1 cellular context compared by ENCODE assay signal in the genomic region with DNA sequence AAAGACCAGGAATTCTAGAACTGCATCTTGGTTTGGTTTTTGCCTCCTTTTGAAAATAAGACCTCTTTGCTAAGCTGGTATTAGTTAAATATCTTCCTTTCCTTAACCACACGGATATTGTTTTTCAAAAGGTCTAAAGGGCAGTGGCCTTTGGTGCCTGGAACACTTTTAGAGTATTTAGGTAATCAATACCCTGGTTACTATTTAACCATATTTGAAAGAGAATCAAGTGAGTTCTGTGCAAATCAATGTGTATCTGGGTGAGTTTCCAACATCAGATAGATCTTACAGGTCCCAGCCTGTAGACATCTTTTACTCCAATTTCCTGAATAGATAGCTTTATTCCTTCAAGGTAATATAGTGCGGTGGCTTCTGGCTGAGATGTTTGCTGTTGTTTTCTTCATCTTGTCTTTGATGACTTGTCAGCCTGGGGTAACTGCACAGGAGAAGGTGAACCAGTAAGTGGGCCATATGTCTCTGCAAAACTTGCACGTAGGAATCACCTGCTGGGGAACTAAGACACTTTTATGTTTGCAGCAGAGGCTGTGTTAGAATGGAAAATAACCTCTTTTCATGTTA.
TF ChIP-seq lines count a peak whose summit lies in the region.

A gene (plus strand): TSS at position 277 of the 579 bp plus-strand sequence. CDS start 105 bp downstream, at position 382.

TF ChIP-seq in HepG2, 621 proteins besides CTCF, POLR2A, EP300 and RAD21 (continued from another document and continues in another):
- TF ChIP-seq, protein P1, sequence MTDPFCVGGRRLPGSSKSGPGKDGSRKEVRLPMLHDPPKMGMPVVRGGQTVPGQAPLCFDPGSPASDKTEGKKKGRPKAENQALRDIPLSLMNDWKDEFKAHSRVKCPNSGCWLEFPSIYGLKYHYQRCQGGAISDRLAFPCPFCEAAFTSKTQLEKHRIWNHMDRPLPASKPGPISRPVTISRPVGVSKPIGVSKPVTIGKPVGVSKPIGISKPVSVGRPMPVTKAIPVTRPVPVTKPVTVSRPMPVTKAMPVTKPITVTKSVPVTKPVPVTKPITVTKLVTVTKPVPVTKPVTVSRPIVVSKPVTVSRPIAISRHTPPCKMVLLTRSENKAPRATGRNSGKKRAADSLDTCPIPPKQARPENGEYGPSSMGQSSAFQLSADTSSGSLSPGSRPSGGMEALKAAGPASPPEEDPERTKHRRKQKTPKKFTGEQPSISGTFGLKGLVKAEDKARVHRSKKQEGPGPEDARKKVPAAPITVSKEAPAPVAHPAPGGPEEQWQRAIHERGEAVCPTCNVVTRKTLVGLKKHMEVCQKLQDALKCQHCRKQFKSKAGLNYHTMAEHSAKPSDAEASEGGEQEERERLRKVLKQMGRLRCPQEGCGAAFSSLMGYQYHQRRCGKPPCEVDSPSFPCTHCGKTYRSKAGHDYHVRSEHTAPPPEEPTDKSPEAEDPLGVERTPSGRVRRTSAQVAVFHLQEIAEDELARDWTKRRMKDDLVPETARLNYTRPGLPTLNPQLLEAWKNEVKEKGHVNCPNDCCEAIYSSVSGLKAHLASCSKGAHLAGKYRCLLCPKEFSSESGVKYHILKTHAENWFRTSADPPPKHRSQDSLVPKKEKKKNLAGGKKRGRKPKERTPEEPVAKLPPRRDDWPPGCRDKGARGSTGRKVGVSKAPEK (CRISPR knock-in tag; IDR thresholded peaks at IDR 0.05; ENCODE audit: borderline replicate concordance) = peak; percentile 69; the same call in 1 of the 2 replicates
- no peak for TF ChIP-seq RBAK (CRISPR knock-in tag; IDR thresholded peaks at IDR 0.05)
- peak; percentile 93; the same call in 1 of the 2 replicates for TF ChIP-seq HMG20A (CRISPR knock-in tag; IDR thresholded peaks at IDR 0.05; ENCODE audit: borderline replicate concordance)
- TF ChIP-seq ZEB1 (IDR thresholded peaks at IDR 0.05; ENCODE audit: insufficient replicate concordance, low read depth) = peak; percentile 62
- TF ChIP-seq KLF11 (CRISPR knock-in tag; IDR thresholded peaks at IDR 0.05) = 0 out of 2 replicates have a peak, but pooled peaks have one; percentile 37
- TF ChIP-seq ZNF3 (CRISPR knock-in tag; IDR thresholded peaks at IDR 0.05) = no peak
- peak; percentile 92 for TF ChIP-seq KAT2B (IDR thresholded peaks at IDR 0.05; ENCODE audit: borderline replicate concordance, low read depth, low read length)
- no peak for TF ChIP-seq ZNF780A (CRISPR knock-in tag; IDR thresholded peaks at IDR 0.05)
- 0 out of 2 replicates have a peak, but pooled peaks have one; percentile 57 for TF ChIP-seq CBFB (CRISPR knock-in tag; IDR thresholded peaks at IDR 0.05)
- no peak for TF ChIP-seq HOXA9 (CRISPR knock-in tag; IDR thresholded peaks at IDR 0.05; ENCODE audit: borderline replicate concordance)
- TF ChIP-seq ZBTB1 (CRISPR knock-in tag; IDR thresholded peaks at IDR 0.05; ENCODE audit: borderline replicate concordance) = no peak
- TF ChIP-seq, protein P2, sequence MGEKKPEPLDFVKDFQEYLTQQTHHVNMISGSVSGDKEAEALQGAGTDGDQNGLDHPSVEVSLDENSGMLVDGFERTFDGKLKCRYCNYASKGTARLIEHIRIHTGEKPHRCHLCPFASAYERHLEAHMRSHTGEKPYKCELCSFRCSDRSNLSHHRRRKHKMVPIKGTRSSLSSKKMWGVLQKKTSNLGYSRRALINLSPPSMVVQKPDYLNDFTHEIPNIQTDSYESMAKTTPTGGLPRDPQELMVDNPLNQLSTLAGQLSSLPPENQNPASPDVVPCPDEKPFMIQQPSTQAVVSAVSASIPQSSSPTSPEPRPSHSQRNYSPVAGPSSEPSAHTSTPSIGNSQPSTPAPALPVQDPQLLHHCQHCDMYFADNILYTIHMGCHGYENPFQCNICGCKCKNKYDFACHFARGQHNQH (CRISPR knock-in tag; IDR thresholded peaks at IDR 0.05) = peak; percentile 28; the same call in 1 of the 2 replicates
- TF ChIP-seq POLR2AphosphoS2 (IDR thresholded peaks at IDR 0.05; ENCODE audit: low read depth, low read length) = no peak
- no peak for TF ChIP-seq KLF9 (CRISPR knock-in tag; IDR thresholded peaks at IDR 0.05; ENCODE audit: low read depth)
- TF ChIP-seq, protein P3, sequence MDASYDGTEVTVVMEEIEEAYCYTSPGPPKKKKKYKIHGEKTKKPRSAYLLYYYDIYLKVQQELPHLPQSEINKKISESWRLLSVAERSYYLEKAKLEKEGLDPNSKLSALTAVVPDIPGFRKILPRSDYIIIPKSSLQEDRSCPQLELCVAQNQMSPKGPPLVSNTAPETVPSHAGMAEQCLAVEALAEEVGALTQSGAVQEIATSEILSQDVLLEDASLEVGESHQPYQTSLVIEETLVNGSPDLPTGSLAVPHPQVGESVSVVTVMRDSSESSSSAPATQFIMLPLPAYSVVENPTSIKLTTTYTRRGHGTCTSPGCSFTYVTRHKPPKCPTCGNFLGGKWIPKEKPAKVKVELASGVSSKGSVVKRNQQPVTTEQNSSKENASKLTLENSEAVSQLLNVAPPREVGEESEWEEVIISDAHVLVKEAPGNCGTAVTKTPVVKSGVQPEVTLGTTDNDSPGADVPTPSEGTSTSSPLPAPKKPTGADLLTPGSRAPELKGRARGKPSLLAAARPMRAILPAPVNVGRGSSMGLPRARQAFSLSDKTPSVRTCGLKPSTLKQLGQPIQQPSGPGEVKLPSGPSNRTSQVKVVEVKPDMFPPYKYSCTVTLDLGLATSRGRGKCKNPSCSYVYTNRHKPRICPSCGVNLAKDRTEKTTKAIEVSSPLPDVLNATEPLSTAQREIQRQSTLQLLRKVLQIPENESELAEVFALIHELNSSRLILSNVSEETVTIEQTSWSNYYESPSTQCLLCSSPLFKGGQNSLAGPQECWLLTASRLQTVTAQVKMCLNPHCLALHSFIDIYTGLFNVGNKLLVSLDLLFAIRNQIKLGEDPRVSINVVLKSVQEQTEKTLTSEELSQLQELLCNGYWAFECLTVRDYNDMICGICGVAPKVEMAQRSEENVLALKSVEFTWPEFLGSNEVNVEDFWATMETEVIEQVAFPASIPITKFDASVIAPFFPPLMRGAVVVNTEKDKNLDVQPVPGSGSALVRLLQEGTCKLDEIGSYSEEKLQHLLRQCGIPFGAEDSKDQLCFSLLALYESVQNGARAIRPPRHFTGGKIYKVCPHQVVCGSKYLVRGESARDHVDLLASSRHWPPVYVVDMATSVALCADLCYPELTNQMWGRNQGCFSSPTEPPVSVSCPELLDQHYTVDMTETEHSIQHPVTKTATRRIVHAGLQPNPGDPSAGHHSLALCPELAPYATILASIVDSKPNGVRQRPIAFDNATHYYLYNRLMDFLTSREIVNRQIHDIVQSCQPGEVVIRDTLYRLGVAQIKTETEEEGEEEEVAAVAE (CRISPR knock-in tag; IDR thresholded peaks at IDR 0.05; ENCODE audit: borderline replicate concordance) = 0 out of 2 replicates have a peak, but pooled peaks have one; percentile 64
- peak; percentile 34 for TF ChIP-seq RBFOX2 (IDR thresholded peaks at IDR 0.05; ENCODE audit: low read depth, low read length)
- TF ChIP-seq, protein P4, sequence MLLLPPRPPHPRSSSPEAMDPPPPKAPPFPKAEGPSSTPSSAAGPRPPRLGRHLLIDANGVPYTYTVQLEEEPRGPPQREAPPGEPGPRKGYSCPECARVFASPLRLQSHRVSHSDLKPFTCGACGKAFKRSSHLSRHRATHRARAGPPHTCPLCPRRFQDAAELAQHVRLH (CRISPR knock-in tag; IDR thresholded peaks at IDR 0.05; ENCODE audit: borderline replicate concordance, low read depth) = no peak
- TF ChIP-seq ZMYM3 (CRISPR knock-in tag; IDR thresholded peaks at IDR 0.05) = no peak; the same call in 1 of the 2 replicates
- TF ChIP-seq, protein P5, sequence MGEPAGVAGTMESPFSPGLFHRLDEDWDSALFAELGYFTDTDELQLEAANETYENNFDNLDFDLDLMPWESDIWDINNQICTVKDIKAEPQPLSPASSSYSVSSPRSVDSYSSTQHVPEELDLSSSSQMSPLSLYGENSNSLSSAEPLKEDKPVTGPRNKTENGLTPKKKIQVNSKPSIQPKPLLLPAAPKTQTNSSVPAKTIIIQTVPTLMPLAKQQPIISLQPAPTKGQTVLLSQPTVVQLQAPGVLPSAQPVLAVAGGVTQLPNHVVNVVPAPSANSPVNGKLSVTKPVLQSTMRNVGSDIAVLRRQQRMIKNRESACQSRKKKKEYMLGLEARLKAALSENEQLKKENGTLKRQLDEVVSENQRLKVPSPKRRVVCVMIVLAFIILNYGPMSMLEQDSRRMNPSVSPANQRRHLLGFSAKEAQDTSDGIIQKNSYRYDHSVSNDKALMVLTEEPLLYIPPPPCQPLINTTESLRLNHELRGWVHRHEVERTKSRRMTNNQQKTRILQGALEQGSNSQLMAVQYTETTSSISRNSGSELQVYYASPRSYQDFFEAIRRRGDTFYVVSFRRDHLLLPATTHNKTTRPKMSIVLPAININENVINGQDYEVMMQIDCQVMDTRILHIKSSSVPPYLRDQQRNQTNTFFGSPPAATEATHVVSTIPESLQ (CRISPR knock-in tag; conservative IDR thresholded peaks at IDR 0.05) = no peak
- TF ChIP-seq, protein P6, sequence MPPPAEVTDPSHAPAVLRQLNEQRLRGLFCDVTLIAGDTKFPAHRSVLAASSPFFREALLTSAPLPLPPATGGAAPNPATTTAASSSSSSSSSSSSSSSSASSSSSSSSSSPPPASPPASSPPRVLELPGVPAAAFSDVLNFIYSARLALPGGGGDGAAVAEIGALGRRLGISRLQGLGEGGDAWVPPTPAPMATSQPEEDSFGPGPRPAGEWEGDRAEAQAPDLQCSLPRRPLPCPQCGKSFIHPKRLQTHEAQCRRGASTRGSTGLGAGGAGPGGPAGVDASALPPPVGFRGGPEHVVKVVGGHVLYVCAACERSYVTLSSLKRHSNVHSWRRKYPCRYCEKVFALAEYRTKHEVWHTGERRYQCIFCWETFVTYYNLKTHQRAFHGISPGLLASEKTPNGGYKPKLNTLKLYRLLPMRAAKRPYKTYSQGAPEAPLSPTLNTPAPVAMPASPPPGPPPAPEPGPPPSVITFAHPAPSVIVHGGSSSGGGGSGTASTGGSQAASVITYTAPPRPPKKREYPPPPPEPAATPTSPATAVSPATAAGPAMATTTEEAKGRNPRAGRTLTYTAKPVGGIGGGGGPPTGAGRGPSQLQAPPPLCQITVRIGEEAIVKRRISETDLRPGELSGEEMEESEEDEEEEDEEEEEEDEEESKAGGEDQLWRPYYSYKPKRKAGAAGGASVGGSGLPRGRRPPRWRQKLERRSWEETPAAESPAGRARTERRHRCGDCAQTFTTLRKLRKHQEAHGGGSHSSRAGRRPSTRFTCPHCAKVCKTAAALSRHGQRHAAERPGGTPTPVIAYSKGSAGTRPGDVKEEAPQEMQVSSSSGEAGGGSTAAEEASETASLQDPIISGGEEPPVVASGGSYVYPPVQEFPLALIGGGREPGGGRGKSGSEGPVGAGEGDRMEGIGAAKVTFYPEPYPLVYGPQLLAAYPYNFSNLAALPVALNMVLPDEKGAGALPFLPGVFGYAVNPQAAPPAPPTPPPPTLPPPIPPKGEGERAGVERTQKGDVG (CRISPR knock-in tag; IDR thresholded peaks at IDR 0.05; ENCODE audit: borderline replicate concordance) = no peak
- peak; percentile 88; the same call in 1 of the 2 replicates for TF ChIP-seq FOXJ3 (CRISPR knock-in tag; IDR thresholded peaks at IDR 0.05; ENCODE audit: borderline replicate concordance)
- TF ChIP-seq, protein P7, sequence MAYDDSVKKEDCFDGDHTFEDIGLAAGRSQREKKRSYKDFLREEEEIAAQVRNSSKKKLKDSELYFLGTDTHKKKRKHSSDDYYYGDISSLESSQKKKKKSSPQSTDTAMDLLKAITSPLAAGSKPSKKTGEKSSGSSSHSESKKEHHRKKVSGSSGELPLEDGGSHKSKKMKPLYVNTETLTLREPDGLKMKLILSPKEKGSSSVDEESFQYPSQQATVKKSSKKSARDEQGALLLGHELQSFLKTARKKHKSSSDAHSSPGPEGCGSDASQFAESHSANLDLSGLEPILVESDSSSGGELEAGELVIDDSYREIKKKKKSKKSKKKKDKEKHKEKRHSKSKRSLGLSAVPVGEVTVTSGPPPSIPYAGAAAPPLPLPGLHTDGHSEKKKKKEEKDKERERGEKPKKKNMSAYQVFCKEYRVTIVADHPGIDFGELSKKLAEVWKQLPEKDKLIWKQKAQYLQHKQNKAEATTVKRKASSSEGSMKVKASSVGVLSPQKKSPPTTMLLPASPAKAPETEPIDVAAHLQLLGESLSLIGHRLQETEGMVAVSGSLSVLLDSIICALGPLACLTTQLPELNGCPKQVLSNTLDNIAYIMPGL (CRISPR knock-in tag; IDR thresholded peaks at IDR 0.05; ENCODE audit: borderline replicate concordance in 1 of 2, low read depth in 1 of 2) = peak in 1 of 2 experiments; percentile 27; a peak in 2 of 4 replicates
- peak; percentile 75 for TF ChIP-seq SAP130 (CRISPR knock-in tag; IDR thresholded peaks at IDR 0.05; ENCODE audit: low read depth)
- TF ChIP-seq, protein P8, sequence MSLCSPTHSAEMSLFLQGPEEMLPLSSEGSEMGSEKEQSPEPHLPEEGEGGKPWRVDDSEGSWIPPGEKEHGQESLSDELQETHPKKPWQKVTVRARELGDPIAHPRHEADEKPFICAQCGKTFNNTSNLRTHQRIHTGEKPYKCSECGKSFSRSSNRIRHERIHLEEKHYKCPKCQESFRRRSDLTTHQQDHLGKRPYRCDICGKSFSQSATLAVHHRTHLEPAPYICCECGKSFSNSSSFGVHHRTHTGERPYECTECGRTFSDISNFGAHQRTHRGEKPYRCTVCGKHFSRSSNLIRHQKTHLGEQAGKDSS (CRISPR knock-in tag; IDR thresholded peaks at IDR 0.05; ENCODE audit: borderline replicate concordance, low read depth) = no peak
- TF ChIP-seq ZNF839 (CRISPR knock-in tag; IDR thresholded peaks at IDR 0.05; ENCODE audit: borderline replicate concordance) = no peak
- no peak for TF ChIP-seq ZBTB42 (CRISPR knock-in tag; IDR thresholded peaks at IDR 0.05)
- peak; percentile 11 for TF ChIP-seq SKI (IDR thresholded peaks at IDR 0.05; ENCODE audit: partially characterized antibody)
- TF ChIP-seq KDM1A (CRISPR knock-in tag; IDR thresholded peaks at IDR 0.05) = peak; percentile 57; the same call in 1 of the 2 replicates
- 0 out of 2 replicates have a peak, but pooled peaks have one; percentile 28 for TF ChIP-seq ZBTB3 (CRISPR knock-in tag; IDR thresholded peaks at IDR 0.05; ENCODE audit: borderline replicate concordance, low read depth)
- TF ChIP-seq ZNF207 (IDR thresholded peaks at IDR 0.05; ENCODE audit: borderline replicate concordance) = no peak
- peak; percentile 33; the same call in 1 of the 2 replicates for TF ChIP-seq ZNF652 (CRISPR knock-in tag; IDR thresholded peaks at IDR 0.05; ENCODE audit: borderline replicate concordance, low read depth)
- TF ChIP-seq FOXK1 (CRISPR knock-in tag; IDR thresholded peaks at IDR 0.05; ENCODE audit: borderline replicate concordance, low read depth) = peak; percentile 64; the same call in 1 of the 2 replicates
- TF ChIP-seq ZNF891 (CRISPR knock-in tag; IDR thresholded peaks at IDR 0.05) = no peak
- no peak for TF ChIP-seq MBNL3 (CRISPR knock-in tag; conservative IDR thresholded peaks at IDR 0.05)
- TF ChIP-seq HES4 (CRISPR knock-in tag; IDR thresholded peaks at IDR 0.05; ENCODE audit: borderline replicate concordance) = no peak
